ENCODE assay signal across 33 cellular contexts in genomic region chr6:21073318-21073839, GRCh38.
"Had no signal": no experiment of that assay in that cellular context is flagged by ENCODE, and none has a peak within 500 bp of the region (broad histone marks: within the 10 kb centered on the region; RNA-seq: fewer than 3 reads in every experiment).

No MANE protein-coding gene starts in this region.

- H3K9me3 ChIP-seq: breast epithelium, gastrocnemius medialis had no signal

- H3K4me1 ChIP-seq: ascending aorta, breast epithelium, esophagus muscularis mucosa, foreskin keratinocyte, heart left ventricle had no signal

- H3K27me3 ChIP-seq: ascending aorta, breast epithelium, cardiac muscle cell, dorsolateral prefrontal cortex, esophagus muscularis mucosa, foreskin keratinocyte, gastrocnemius medialis, heart left ventricle had no signal

- H3K4me3 Mint-ChIP-seq: activated B cell treated with CpG ODN at 0.5 μM for 24 hours; activated CD4-positive, alpha-beta memory T cell treated with anti-CD3 and anti-CD28 coated beads for 36 hours; activated CD4-positive, alpha-beta T cell treated with anti-CD3 and anti-CD28 coated beads, Interleukin-2, amount 10 ng/mL, durations not matched to agents 24 days and 14 days; activated CD8-positive, alpha-beta T cell treated with anti-CD3 and anti-CD28 coated beads, Interleukin-2, amount 10 ng/mL, durations not matched to agents 7 days and 5 days; activated naive CD4-positive, alpha-beta T cell treated with anti-CD3 and anti-CD28 coated beads, Interleukin-2, amount 10 ng/mL, durations not matched to agents 7 days and 5 days; activated naive CD8-positive, alpha-beta T cell treated with anti-CD3 and anti-CD28 coated beads, Interleukin-2, amount 10 ng/mL, durations not matched to agents 7 days and 5 days; activated T-cell treated with anti-CD3 and anti-CD28 coated beads, Interleukin-2, amount 50 U/mL, for 24 hours; activated T-cell treated with anti-CD3 and anti-CD28 coated beads, Interleukin-2, amount 50 U/mL, for 72 hours; brain; dendritic cell treated with granulocyte-macrophage colony-stimulating factor and Interleukin-4, amounts not matched to agents 40 ng/mL and 50 ng/mL, for 4 days; T-helper 2 cell treated with Interferon-gamma antibody and Interleukin-4, amounts not matched to agents 5 μg/mL and 100 μg/mL, for 36 hours had no signal

- H3K27me3 Mint-ChIP-seq: activated B cell treated with CpG ODN at 0.5 μM for 24 hours; activated CD4-positive, alpha-beta memory T cell treated with anti-CD3 and anti-CD28 coated beads for 36 hours; activated CD4-positive, alpha-beta T cell treated with anti-CD3 and anti-CD28 coated beads, Interleukin-2, amount 10 ng/mL, durations not matched to agents 24 days and 14 days; activated naive CD4-positive, alpha-beta T cell treated with anti-CD3 and anti-CD28 coated beads, Interleukin-2, amount 10 ng/mL, durations not matched to agents 7 days and 5 days; activated naive CD8-positive, alpha-beta T cell treated with anti-CD3 and anti-CD28 coated beads, Interleukin-2, amount 10 ng/mL, durations not matched to agents 7 days and 5 days; activated T-cell treated with anti-CD3 and anti-CD28 coated beads, Interleukin-2, amount 50 U/mL, for 24 hours; brain; dendritic cell treated with granulocyte-macrophage colony-stimulating factor and Interleukin-4, amounts not matched to agents 40 ng/mL and 50 ng/mL, for 4 days had no signal

- DNase-seq: activated B cell treated with CpG ODN at 0.5 μM for 24 hours; activated CD4-positive, alpha-beta memory T cell treated with anti-CD3 and anti-CD28 coated beads for 36 hours; activated CD4-positive, alpha-beta T cell treated with anti-CD3 and anti-CD28 coated beads, Interleukin-2, amount 10 ng/mL, durations not matched to agents 24 days and 14 days; activated CD8-positive, alpha-beta memory T cell treated with anti-CD3 and anti-CD28 coated beads, Interleukin-2, amount 50 U/mL, for 48 hours; activated CD8-positive, alpha-beta T cell treated with anti-CD3 and anti-CD28 coated beads, Interleukin-2, amount 10 ng/mL, durations not matched to agents 7 days and 5 days; activated gamma-delta T cell; activated naive CD4-positive, alpha-beta T cell; activated naive CD4-positive, alpha-beta T cell treated with anti-CD3 and anti-CD28 coated beads, Interleukin-2, amount 10 ng/mL, durations not matched to agents 7 days and 5 days; activated naive CD8-positive, alpha-beta T cell treated with anti-CD3 and anti-CD28 coated beads, Interleukin-2, amount 10 ng/mL, durations not matched to agents 7 days and 5 days; activated T-cell treated with anti-CD3 and anti-CD28 coated beads for 4 hours; activated T-cell treated with anti-CD3 and anti-CD28 coated beads, Interleukin-2, amount 50 U/mL, for 24 hours; activated T-cell treated with anti-CD3 and anti-CD28 coated beads, Interleukin-2, amount 50 U/mL, for 72 hours; central memory CD4-positive, alpha-beta T cell; dorsolateral prefrontal cortex; effector memory CD4-positive, alpha-beta T cell; erythroblast; foreskin keratinocyte; gastrocnemius medialis; glutamatergic neuron; heart left ventricle; hypothalamus; T1000; WERI-Rb-1 had no signal

- ATAC-seq: activated CD4-positive, CD25-positive, alpha-beta regulatory T cell treated with anti-CD3 and anti-CD28 coated beads, Interleukin-2, amount 50 U/mL, for 24 hours; activated CD8-positive, alpha-beta T cell treated with anti-CD3 and anti-CD28 coated beads, Interleukin-2, amount 10 ng/mL, durations not matched to agents 7 days and 5 days; activated naive CD4-positive, alpha-beta T cell treated with anti-CD3 and anti-CD28 coated beads, Interleukin-2, amount 50 U/mL, for 72 hours; activated T-cell treated with anti-CD3 and anti-CD28 coated beads, Interleukin-2, amount 50 U/mL, for 72 hours; foreskin keratinocyte; gastrocnemius medialis; heart left ventricle had no signal

- H3K27ac ChIP-seq: ascending aorta, breast epithelium, cardiac muscle cell, coronary artery, dorsolateral prefrontal cortex, esophagus muscularis mucosa, foreskin keratinocyte, gastrocnemius medialis, heart left ventricle, WERI-Rb-1 had no signal

- H3K4me1 Mint-ChIP-seq: activated B cell treated with CpG ODN at 0.5 μM for 24 hours; activated CD4-positive, alpha-beta T cell treated with anti-CD3 and anti-CD28 coated beads, Interleukin-2, amount 10 ng/mL, durations not matched to agents 24 days and 14 days; activated naive CD4-positive, alpha-beta T cell treated with anti-CD3 and anti-CD28 coated beads, Interleukin-2, amount 10 ng/mL, durations not matched to agents 7 days and 5 days; activated naive CD8-positive, alpha-beta T cell treated with anti-CD3 and anti-CD28 coated beads, Interleukin-2, amount 10 ng/mL, durations not matched to agents 7 days and 5 days had no signal

- H3K27ac Mint-ChIP-seq: activated B cell treated with CpG ODN at 0.5 μM for 24 hours; activated CD4-positive, alpha-beta memory T cell treated with anti-CD3 and anti-CD28 coated beads for 36 hours; activated CD4-positive, alpha-beta T cell treated with anti-CD3 and anti-CD28 coated beads, Interleukin-2, amount 10 ng/mL, durations not matched to agents 24 days and 14 days; activated CD8-positive, alpha-beta T cell treated with anti-CD3 and anti-CD28 coated beads, Interleukin-2, amount 10 ng/mL, durations not matched to agents 7 days and 5 days; activated naive CD4-positive, alpha-beta T cell treated with anti-CD3 and anti-CD28 coated beads, Interleukin-2, amount 10 ng/mL, durations not matched to agents 7 days and 5 days; activated naive CD4-positive, alpha-beta T cell treated with anti-CD3 and anti-CD28 coated beads, Interleukin-2, amount 50 U/mL, for 72 hours; activated naive CD8-positive, alpha-beta T cell treated with anti-CD3 and anti-CD28 coated beads, Interleukin-2, amount 10 ng/mL, durations not matched to agents 7 days and 5 days; activated T-cell treated with anti-CD3 and anti-CD28 coated beads, Interleukin-2, amount 50 U/mL, for 24 hours; activated T-cell treated with anti-CD3 and anti-CD28 coated beads, Interleukin-2, amount 50 U/mL, for 72 hours; brain; dendritic cell treated with granulocyte-macrophage colony-stimulating factor and Interleukin-4, amounts not matched to agents 40 ng/mL and 50 ng/mL, for 4 days; T-helper 2 cell treated with Interferon-gamma antibody and Interleukin-4, amounts not matched to agents 5 μg/mL and 100 μg/mL, for 36 hours had no signal

- H3K4me3 ChIP-seq: ascending aorta, breast epithelium, cardiac muscle cell, coronary artery, dorsolateral prefrontal cortex, esophagus muscularis mucosa, gastrocnemius medialis, heart left ventricle had no signal

- H3K36me3 ChIP-seq: breast epithelium, cardiac muscle cell, esophagus muscularis mucosa, gastrocnemius medialis, heart left ventricle had no signal
